Comparison of ENCODE assay signal across 22 cellular contexts in the genomic region with DNA sequence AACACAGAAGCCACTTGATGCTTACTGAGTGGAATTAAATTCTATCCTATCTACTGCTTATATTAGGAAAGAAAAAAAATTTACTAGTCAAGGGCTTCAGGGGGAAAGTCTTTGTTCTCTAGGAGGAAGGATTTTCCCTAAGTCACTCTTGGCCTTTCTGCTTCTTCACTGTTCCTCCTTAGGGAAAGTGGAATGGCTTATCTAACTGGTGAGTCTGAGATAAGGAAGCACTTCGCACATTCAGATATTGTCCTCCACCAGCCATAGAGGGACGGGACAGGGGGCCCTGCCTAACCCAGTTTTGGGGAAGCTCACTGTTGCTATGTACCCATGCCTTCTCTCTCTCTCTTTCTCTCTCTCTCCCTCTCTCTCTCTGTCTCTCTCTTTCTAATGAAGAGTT.
DNase-seq lines count a peak whose midpoint lies in the region; ATAC-seq, FAIRE-seq and TF ChIP-seq lines count a peak whose summit lies in the region.
"Had no signal": no experiment of that assay in that cellular context is flagged by ENCODE, and none has a peak within 500 bp of the region (broad histone marks: within the 10 kb centered on the region; RNA-seq: fewer than 3 reads in every experiment).

No MANE protein-coding gene starts in this region.

- 93% methylated on average over 2 of the region's 2 CpGs for WGBS in GM12878 (ENCODE audit: insufficient coverage, insufficient replicate concordance, low lambda C conversion rate, missing lambda C conversion rate)

- H3K4me2 ChIP-seq in Loucy (ENCODE audit: low read depth, low read length, poor library complexity, severe bottlenecking) (peak overlapping the region; percentile 41), GM12878 (ENCODE audit: control insufficient read depth, insufficient read depth) (peak overlapping the region; percentile 67)

- TF ChIP-seq EP300 in GM12878 (IDR thresholded peaks at IDR 0.05; ENCODE audit: borderline replicate concordance in 1 of 2, control insufficient read depth in 1 of 2, low read depth in 2 of 2, low read length in 2 of 2), result no peak

- no peak for DNase-seq in GM12892 (ENCODE audit: insufficient read length)
- no peak for DNase-seq in GM12878 (ENCODE audit: low read depth, low spot score)
- DNase-seq in stimulated activated naive B cell treated with anti-CD40 and anti-IgM and Interleukin-4, amounts not matched to agents 10 μg/mL and 1 μg/mL and 100 μg/mL, for 72 hours, result no peak
- no peak for DNase-seq in ureter (ENCODE audit: low spot score)
- DNase-seq in progenitor cell of endocrine pancreas (ENCODE audit: low spot score, unreplicated experiment), result no peak
- no peak for DNase-seq in posterior vena cava (ENCODE audit: low spot score)
- DNase-seq: activated CD4-positive, alpha-beta T cell treated with anti-CD3 and anti-CD28 coated beads for 36 hours; activated naive CD4-positive, alpha-beta T cell treated with anti-CD3 and anti-CD28 coated beads for 36 hours; activated T-cell treated with anti-CD3 and anti-CD28 coated beads, Interleukin-2, amount 50 U/mL, for 48 hours; AML-193; anterior cingulate cortex; dorsolateral prefrontal cortex; head of caudate nucleus; KBM-7; left cardiac atrium; naive thymus-derived CD8-positive, alpha-beta T cell; NCI-H1694 treated with DMSO at 0.1 percent for 48 hours; SW 1271 had no signal

- CTCF ChIA-PET in GM12878 (lab: Yijun Ruan, JAX), result no interaction called here

- H3K27ac Mint-ChIP-seq in stimulated activated naive B cell treated with anti-CD40 and anti-IgM and Interleukin-4, amounts not matched to agents 10 μg/mL and 1 μg/mL and 100 μg/mL, for 72 hours, result peak overlapping the region; percentile 57
- no peak overlapping the region for H3K27ac Mint-ChIP-seq in progenitor cell of endocrine pancreas
- H3K27ac Mint-ChIP-seq: activated CD4-positive, alpha-beta T cell treated with anti-CD3 and anti-CD28 coated beads for 36 hours; activated naive CD4-positive, alpha-beta T cell treated with anti-CD3 and anti-CD28 coated beads for 36 hours had no signal

- POLR2A ChIA-PET in GM12878 (lab: Charles Lee), result interaction anchor here (0.6 kb wide), 1 partner anchor 35 kb away, joined by 3 read pairs; no protein-coding TSS in a partner anchor

- BruUV-seq in GM12878 (replicated peaks; lab: Mats Ljungman, UMichigan), result no TSS peak

- peak; percentile 71 for FAIRE-seq in GM12892 (lab: Jason Lieb, UNC)
- no peak for FAIRE-seq in GM12878 (lab: Jason Lieb, UNC)
- FAIRE-seq: H54, TTC549 had no signal

- ATAC-seq in GM12878, result 0 out of 3 replicates have a peak, but pooled peaks have one; percentile 14
- ATAC-seq in stimulated activated naive B cell treated with anti-CD40 and anti-IgM and Interleukin-4, amounts not matched to agents 10 μg/mL and 1 μg/mL and 100 μg/mL, for 72 hours (replicated peaks), result no peak
- ATAC-seq: left cardiac atrium; naive thymus-derived CD8-positive, alpha-beta T cell had no signal

- H3K9ac ChIP-seq in Loucy (ENCODE audit: low read depth, low read length, poor library complexity, severe bottlenecking), result peak overlapping the region; percentile 25
- H3K9ac ChIP-seq in GM12878 (ENCODE audit: control insufficient read depth, insufficient read depth, low read length), result no peak overlapping the region; the same call in 1 of the 2 replicates

- intact Hi-C loops in GM12878 (cut with micrococcal nuclease; ENCODE audit: unreplicated experiment) (no loop called here), posterior vena cava (cut with DNase I) (no loop called here)

- no peaks in the 10 kb centered on the region for H3K27me3 Mint-ChIP-seq in stimulated activated naive B cell treated with anti-CD40 and anti-IgM and Interleukin-4, amounts not matched to agents 10 μg/mL and 1 μg/mL and 100 μg/mL, for 72 hours
- H3K27me3 Mint-ChIP-seq in progenitor cell of endocrine pancreas, result no peaks in the 10 kb centered on the region
- H3K27me3 Mint-ChIP-seq: activated CD4-positive, alpha-beta T cell treated with anti-CD3 and anti-CD28 coated beads for 36 hours; naive thymus-derived CD8-positive, alpha-beta T cell had no signal

- no peaks in the 10 kb centered on the region for H3K27me3 ChIP-seq in Loucy (ENCODE audit: insufficient read depth, low read length, poor library complexity, severe bottlenecking)
- H3K27me3 ChIP-seq in GM12878 (replicated peaks in 1 of 2; ENCODE audit: control insufficient read depth in 2 of 2, insufficient read depth in 2 of 2, low read length in 1 of 2), result no peaks in the 10 kb centered on the region
- H3K27me3 ChIP-seq: dorsolateral prefrontal cortex had no signal

- in situ Hi-C loops in GM12878 (cut with MboI), result no loop called here

- TF ChIP-seq POLR2A in GM12892 (IDR thresholded peaks at IDR 0.05; ENCODE audit: low read depth, low read length) (no peak), GM12878 (IDR thresholded peaks at IDR 0.05; ENCODE audit: low read depth, low read length) (no peak)

- H3K27ac ChIP-seq in GM12878 (ENCODE audit: control insufficient read depth, insufficient read depth), result peak overlapping the region; percentile 75
- H3K27ac ChIP-seq: dorsolateral prefrontal cortex, prostate gland had no signal

- H4K20me1 ChIP-seq in Loucy (ENCODE audit: insufficient read depth, low read length, poor library complexity, severe bottlenecking) (no peaks in the 10 kb centered on the region), GM12878 (ENCODE audit: control insufficient read depth, insufficient read depth) (no peaks in the 10 kb centered on the region)

- RAD21 ChIA-PET in GM12878 (lab: Charles Lee; ENCODE audit: unreplicated experiment), result interaction anchor here (1.2 kb wide), 1 partner anchor 13 kb away, joined by 4 read pairs; no protein-coding TSS in a partner anchor

- TF ChIP-seq CTCF in Loucy (conservative IDR thresholded peaks at IDR 0.05; ENCODE audit: low read length) (no peak), GM12878 (IDR thresholded peaks at IDR 0.05 in 2 of 3, conservative IDR thresholded peaks at IDR 0.05 in 1 of 3; ENCODE audit: control insufficient read depth in 2 of 3, extremely low read depth in 1 of 3, insufficient read depth in 1 of 3, low read depth in 3 of 3, low read length in 3 of 3) (no peak), progenitor cell of endocrine pancreas (IDR thresholded peaks at IDR 0.05; ENCODE audit: unreplicated experiment) (no peak)

- H3K9me3 ChIP-seq in Loucy (ENCODE audit: insufficient read depth, low read depth, low read length), result no peaks in the 10 kb centered on the region; the same call in 1 of the 2 replicates
- peaks cover 6% of the 10 kb centered on the region; the same call in 1 of the 3 replicates for H3K9me3 ChIP-seq in GM12878 (replicated peaks; ENCODE audit: control insufficient read depth, insufficient read depth, low read length)
- H3K9me3 ChIP-seq: prostate gland had no signal

- H3F3A ChIP-seq in Loucy (ENCODE audit: low read depth), result no peaks in the 10 kb centered on the region

- no peak for TF ChIP-seq RAD21 in GM12878 (IDR thresholded peaks at IDR 0.05; ENCODE audit: insufficient read depth, low read depth, low read length)

- H3K4me1 Mint-ChIP-seq in stimulated activated naive B cell treated with anti-CD40 and anti-IgM and Interleukin-4, amounts not matched to agents 10 μg/mL and 1 μg/mL and 100 μg/mL, for 72 hours, result peaks cover 39 to 69% of the 10 kb centered on the region in 2 donors
- peaks cover 12% of the 10 kb centered on the region for H3K4me1 Mint-ChIP-seq in progenitor cell of endocrine pancreas (ENCODE audit: low read depth)

- H2AFZ ChIP-seq in Loucy (ENCODE audit: low read length) (peak overlapping the region; percentile 41; the same call in 1 of the 2 replicates), GM12878 (ENCODE audit: control insufficient read depth, low read depth, low read length) (no peak overlapping the region; the same call in 1 of the 2 replicates)

- no peaks in the 10 kb centered on the region for H3K9me2 ChIP-seq in Loucy (replicated peaks; ENCODE audit: low read depth, low read length)

- H3K4me1 ChIP-seq in Loucy (ENCODE audit: insufficient read depth, low read length, poor library complexity, severe bottlenecking), result peaks cover 28% of the 10 kb centered on the region
- peaks cover 38% of the 10 kb centered on the region for H3K4me1 ChIP-seq in GM12878 (ENCODE audit: control insufficient read depth, insufficient read depth, low read length)
- H3K4me1 ChIP-seq: prostate gland had no signal

- H3K36me3 Mint-ChIP-seq in stimulated activated naive B cell treated with anti-CD40 and anti-IgM and Interleukin-4, amounts not matched to agents 10 μg/mL and 1 μg/mL and 100 μg/mL, for 72 hours, result peaks cover 16% of the 10 kb centered on the region in 2 donors
- H3K36me3 Mint-ChIP-seq in progenitor cell of endocrine pancreas (ENCODE audit: insufficient read depth), result peaks cover 9% of the 10 kb centered on the region

- H3K79me2 ChIP-seq in Loucy (ENCODE audit: insufficient read depth, low read length) (no peaks in the 10 kb centered on the region), GM12878 (ENCODE audit: control insufficient read depth, insufficient read depth, low read length) (no peaks in the 10 kb centered on the region)

- SMC1A ChIA-PET in GM12878 (lab: Charles Lee; ENCODE audit: uncharacterized antibody, unreplicated experiment), result interaction anchor here (0.6 to 8.7 kb wide), 5 partner anchors 14 to 73 kb away, joined by 3 to 81 read pairs (median 3); no protein-coding TSS in a partner anchor

- no peak overlapping the region for H3K4me3 Mint-ChIP-seq in stimulated activated naive B cell treated with anti-CD40 and anti-IgM and Interleukin-4, amounts not matched to agents 10 μg/mL and 1 μg/mL and 100 μg/mL, for 72 hours
- H3K4me3 Mint-ChIP-seq in progenitor cell of endocrine pancreas (ENCODE audit: low read depth), result no peak overlapping the region
- H3K4me3 Mint-ChIP-seq: activated CD4-positive, alpha-beta T cell treated with anti-CD3 and anti-CD28 coated beads for 36 hours; activated naive CD4-positive, alpha-beta T cell treated with anti-CD3 and anti-CD28 coated beads for 36 hours; naive thymus-derived CD8-positive, alpha-beta T cell had no signal

- H3K36me3 ChIP-seq in Loucy (ENCODE audit: insufficient read depth, low read length), result no peaks in the 10 kb centered on the region
- no peaks in the 10 kb centered on the region for H3K36me3 ChIP-seq in GM12878 (ENCODE audit: control insufficient read depth in 2 of 2, insufficient read depth in 2 of 2, low read length in 1 of 2)
- H3K36me3 ChIP-seq: prostate gland had no signal

- no peak overlapping the region for H3K4me3 ChIP-seq in Loucy (ENCODE audit: low read length, poor library complexity, severe bottlenecking)
- no peak overlapping the region for H3K4me3 ChIP-seq in GM12878
- H3K4me3 ChIP-seq: dorsolateral prefrontal cortex, prostate gland had no signal

- H3K9me3 Mint-ChIP-seq in stimulated activated naive B cell treated with anti-CD40 and anti-IgM and Interleukin-4, amounts not matched to agents 10 μg/mL and 1 μg/mL and 100 μg/mL, for 72 hours, result peaks cover 4 to 7% of the 10 kb centered on the region in 2 donors
- peaks cover 13% of the 10 kb centered on the region for H3K9me3 Mint-ChIP-seq in progenitor cell of endocrine pancreas (ENCODE audit: low read depth)

TF ChIP-seq in GM12878, 131 proteins besides CTCF, POLR2A, EP300 and RAD21:
- TF ChIP-seq ZZZ3 (IDR thresholded peaks at IDR 0.05; ENCODE audit: control insufficient read depth, insufficient read length, low read depth) (peak; percentile 35), MTA2 (IDR thresholded peaks at IDR 0.05; ENCODE audit: low read depth) (no peak), SMARCA5 (IDR thresholded peaks at IDR 0.05) (peak; percentile 50; the same call in 1 of the 2 replicates)
